ENCODE assay signal across 13 cellular contexts in the genomic region with DNA sequence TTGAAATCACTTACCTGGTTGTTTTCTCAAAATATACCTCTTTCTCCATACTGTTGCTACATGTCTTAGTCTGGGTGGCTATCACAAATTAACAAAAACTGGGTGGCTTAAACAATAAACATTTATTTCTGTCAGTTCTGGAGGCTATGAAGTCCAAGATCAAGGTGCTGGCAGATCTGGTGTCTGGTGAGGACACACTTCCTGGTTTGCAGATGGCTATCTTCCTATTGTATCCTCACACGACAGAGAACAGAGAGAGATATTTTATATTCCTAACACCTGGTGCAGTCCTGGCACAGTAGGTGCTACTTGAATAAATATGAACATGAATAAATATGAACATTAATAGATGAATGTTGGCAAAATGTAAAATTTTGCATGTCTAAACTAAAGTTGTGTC.
A peak's percentile ranks its signal among the peaks of the same experiment; 100 is the strongest.
DNase-seq lines count a peak whose midpoint lies in the region; ATAC-seq lines count a peak whose summit lies in the region.
"Had no signal": no experiment of that assay in that cellular context is flagged by ENCODE, and none has a peak within 500 bp of the region (broad histone marks: within the 10 kb centered on the region; RNA-seq: fewer than 3 reads in every experiment).

No MANE protein-coding gene starts in this region.

- ATAC-seq in GM21390 (IDR thresholded peaks at IDR 0.05; ENCODE audit: unreplicated experiment): no peak
- ATAC-seq in GM18861 (IDR thresholded peaks at IDR 0.05; ENCODE audit: unreplicated experiment): no peak
- ATAC-seq: GM23338 had no signal

- peak; percentile 22 for DNase-seq in NCI-H146 (lab: John Stamatoyannopoulos, UW)
- DNase-seq in NCI-H146 treated with DMSO at 0.1 percent for 48 hours (lab: John Stamatoyannopoulos, UW; ENCODE audit: unreplicated experiment): no peak
- peak; percentile 32 for DNase-seq in NCI-H2029 treated with DMSO at 0.1 percent for 48 hours (lab: John Stamatoyannopoulos, UW)
- peak; percentile 4 for DNase-seq in dermis blood vessel endothelial cell
- DNase-seq in NCI-H1436 treated with DMSO at 0.1 percent for 48 hours (lab: John Stamatoyannopoulos, UW): no peak
- DNase-seq: 8988T; CD4-positive, alpha-beta memory T cell; GF-D8; H7; KBM-7 had no signal

Comparison
In these comparisons a context has a peak if more than half of its experiments do, and no peak if none do; other contexts are left out.
1. DNase-seq: peak in NCI-H146 (single experiment), NCI-H2029 treated with DMSO at 0.1 percent for 48 hours (single experiment) and dermis blood vessel endothelial cell (single experiment); none in NCI-H146 treated with DMSO at 0.1 percent for 48 hours (single experiment) and NCI-H1436 treated with DMSO at 0.1 percent for 48 hours (single experiment).